Comparison of ENCODE assay signal across 20 cellular contexts in genomic region chr5:108543486-108543885, GRCh38.
DNase-seq lines count a peak whose midpoint lies in the region; ATAC-seq and TF ChIP-seq lines count a peak whose summit lies in the region.
"Had no signal": no experiment of that assay in that cellular context is flagged by ENCODE, and none has a peak within 500 bp of the region (broad histone marks: within the 10 kb centered on the region; RNA-seq: fewer than 3 reads in every experiment).

No MANE protein-coding gene starts in this region.

- 96% methylated on average over 1 of the region's 1 CpG for WGBS in smooth muscle cell (ENCODE audit: low lambda C conversion rate)

- no peaks in the 10 kb centered on the region for H3K9me3 ChIP-seq in smooth muscle cell (replicated peaks; ENCODE audit: low read depth)
- H3K9me3 ChIP-seq: mucosa of descending colon had no signal

- no peaks in the 10 kb centered on the region for H4K20me1 ChIP-seq in smooth muscle cell (ENCODE audit: low read depth)

- ATAC-seq in GM19395 (IDR thresholded peaks at IDR 0.05; ENCODE audit: unreplicated experiment) (peak; percentile 64), HG02642 (IDR thresholded peaks at IDR 0.05; ENCODE audit: poor library complexity, unreplicated experiment) (peak; percentile 56), HG03432 (IDR thresholded peaks at IDR 0.05; ENCODE audit: unreplicated experiment) (peak; percentile 64)
- ATAC-seq: esophagus mucosa; HepG2; left lobe of liver; mucosa of descending colon; right cardiac atrium; stimulated activated memory B cell treated with anti-CD40 and anti-IgM and Interleukin-4, amounts not matched to agents 10 μg/mL and 1 μg/mL and 100 μg/mL, for 72 hours had no signal

- H3K36me3 ChIP-seq in smooth muscle cell (ENCODE audit: low read depth), result no peaks in the 10 kb centered on the region

- no peaks in the 10 kb centered on the region for H3K27me3 ChIP-seq in smooth muscle cell (ENCODE audit: low read depth)

- H3K27ac ChIP-seq in smooth muscle cell (ENCODE audit: low read depth), result no peak overlapping the region

- H3K79me2 ChIP-seq in smooth muscle cell (ENCODE audit: low read depth), result no peaks in the 10 kb centered on the region

- no peak overlapping the region for H3K9ac ChIP-seq in smooth muscle cell (ENCODE audit: low read depth)

- TF ChIP-seq CTCF in smooth muscle cell (IDR thresholded peaks at IDR 0.05; ENCODE audit: borderline replicate concordance, insufficient read depth, poor library complexity, severe bottlenecking), result no peak

- H3F3A ChIP-seq in smooth muscle cell (ENCODE audit: low read depth), result no peaks in the 10 kb centered on the region

- H3K4me2 ChIP-seq in smooth muscle cell, result no peak overlapping the region

- H3K4me3 ChIP-seq in smooth muscle cell, result no peak overlapping the region
- H3K4me3 ChIP-seq: mucosa of descending colon had no signal

- no peaks in the 10 kb centered on the region for H3K4me1 ChIP-seq in smooth muscle cell (ENCODE audit: low read depth)

- no peak for DNase-seq in smooth muscle cell (lab: John Stamatoyannopoulos, UW; ENCODE audit: unreplicated experiment)
- no peak for DNase-seq in activated CD4-positive, alpha-beta T cell treated with anti-CD3 and anti-CD28 coated beads for 1 hour
- no peak for DNase-seq in stimulated activated CD4-positive, alpha-beta T cell treated with anti-CD3 and anti-CD28 coated beads, Interleukin-4, amount 100 ng/mL, for 24 hours
- no peak for DNase-seq in activated naive CD4-positive, alpha-beta T cell treated with anti-CD3 and anti-CD28 coated beads, Interleukin-2, amount 50 U/mL, for 16 hours
- DNase-seq: activated CD4-positive, alpha-beta T cell treated with anti-CD3 and anti-CD28 coated beads, Interleukin-2, amount 50 U/mL, for 4 hours; activated naive CD4-positive, alpha-beta T cell; activated T-cell treated with anti-CD3 and anti-CD28 coated beads for 4 hours; anterior cingulate cortex; mucosa of descending colon; NCI-H1694 treated with DMSO at 0.1 percent for 48 hours; NCI-H345; right cardiac atrium; stimulated activated CD4-positive, alpha-beta T cell treated with anti-CD3 and anti-CD28 coated beads, Interleukin-15, amount 100 ng/mL, for 24 hours had no signal

- peak overlapping the region; percentile 21 for H2AFZ ChIP-seq in smooth muscle cell (ENCODE audit: low read depth)
